8 cellular contexts compared by ENCODE assay signal in the genomic region with DNA sequence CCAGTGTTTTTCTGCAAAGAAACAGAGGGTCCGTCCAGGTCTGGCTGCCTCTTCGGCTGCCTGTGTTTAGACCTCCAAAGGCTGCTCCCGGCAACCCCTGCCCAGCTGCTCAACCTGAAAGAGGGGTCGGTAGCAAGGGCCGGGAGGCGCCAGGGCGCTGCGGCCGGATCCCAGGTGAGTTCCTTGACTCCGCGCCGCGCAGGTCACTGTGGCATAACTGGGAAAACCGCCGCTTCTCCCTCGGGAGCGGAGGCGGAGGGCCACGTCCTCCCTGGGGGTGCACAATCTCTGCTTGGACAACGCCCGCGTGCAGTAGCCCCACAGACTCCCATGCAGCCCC. TPM values are rescaled to one million over a fixed set of nuclear protein-coding genes. Genes with fewer than 3 reads are reported as not detected.
DNase-seq lines count a peak whose midpoint lies in the region; ATAC-seq and TF ChIP-seq lines count a peak whose summit lies in the region.

No MANE protein-coding gene starts in this region.

- H3K27me3 ChIP-seq in HUES64 (ENCODE audit: insufficient read depth, low read length): peaks cover 36% of the 10 kb centered on the region
- no peaks in the 10 kb centered on the region for H3K27me3 ChIP-seq in dorsolateral prefrontal cortex

- H3K36me3 Mint-ChIP-seq in nephron (ENCODE audit: low read depth): no peaks in the 10 kb centered on the region

- no peak for ATAC-seq in HG03469 (IDR thresholded peaks at IDR 0.05; ENCODE audit: unreplicated experiment)

- no peaks in the 10 kb centered on the region for H3K9me3 ChIP-seq in HUES64 (ENCODE audit: insufficient read depth, low read depth, low read length)

- no peaks in the 10 kb centered on the region for H3K9me3 Mint-ChIP-seq in nephron

- no peak overlapping the region for H3K27ac Mint-ChIP-seq in nephron

- H3K9ac ChIP-seq in HUES64 (ENCODE audit: low read depth, low read length): peak overlapping the region; percentile 68; the same call in 1 of the 2 replicates

- peak overlapping the region; percentile 64 for H3K4me3 ChIP-seq in AG10803 (ENCODE audit: low read length)
- H3K4me3 ChIP-seq in HUES64 (ENCODE audit: low read length): peak overlapping the region; percentile 58
- H3K4me3 ChIP-seq in dorsolateral prefrontal cortex: peak overlapping the region; percentile 47 to 91 (median 77)

- WGBS in HUES64: 4% methylated on average over 22 of the region's 22 CpGs

- peak overlapping the region; percentile 19 to 75 (median 64) for H3K4me3 Mint-ChIP-seq in nephron

- intact Hi-C loops in dorsolateral prefrontal cortex (cut with DNase I): loop anchor here (2.0 to 5.0 kb wide), 3 partner anchors 51 to 86 kb away; no protein-coding TSS in a partner anchor

- no peak for DNase-seq in AG10803 (ENCODE audit: low read depth)
- DNase-seq in dorsolateral prefrontal cortex: peak in 3 of 10 donors; percentile 23 to 70 (median 54)
- DNase-seq in RPMI8226: no peak
- DNase-seq in effector CD4-positive, alpha-beta T cell: no peak
- DNase-seq in kidney tubule cell (ENCODE audit: low spot score): no peak

- peaks cover 50% of the 10 kb centered on the region for H3K27me3 Mint-ChIP-seq in nephron (ENCODE audit: low read depth)

- H3K4me1 ChIP-seq in HUES64 (ENCODE audit: insufficient read depth, low read length): 0 out of 2 replicates have a peak, but pooled peaks cover 4% of the 10 kb centered on the region

- H3K36me3 ChIP-seq in HUES64 (ENCODE audit: insufficient read depth, low read length): no peaks in the 10 kb centered on the region

- H3K27ac ChIP-seq in HUES64 (ENCODE audit: low read depth, low read length) (no peak overlapping the region), dorsolateral prefrontal cortex (peak overlapping the region in 48 of 59 donors; percentile 16 to 95 (median 86))

- TF ChIP-seq CTCF in AG10803 (conservative IDR thresholded peaks at IDR 0.05; ENCODE audit: low read length) (no peak), dorsolateral prefrontal cortex (IDR thresholded peaks at IDR 0.05 in 54 of 56, conservative IDR thresholded peaks at IDR 0.05 in 2 of 56; ENCODE audit: low read depth in 1 of 56, partially characterized antibody in 56 of 56) (no peak), nephron (IDR thresholded peaks at IDR 0.05; ENCODE audit: unreplicated experiment in 3 of 3) (no peak)

- no peaks in the 10 kb centered on the region for H3K4me1 Mint-ChIP-seq in nephron

RNA-seq across cellular contexts. Expression of gene BRSK2, which starts 1.0 kb away (rescaled TPM):
- 15.2 TPM for polyA plus RNA-seq in HUES64 (2013, experiment 1 of 2)
- polyA plus RNA-seq in HUES64 (2013, experiment 2 of 2): 16.7 TPM
- 100 to 1,000 TPM in 115 of 120 experiments, 10 to 100 TPM in 5; 82.1 to 191 (median 130) TPM for total RNA-seq in dorsolateral prefrontal cortex
